Comparison of ENCODE assay signal across 26 cellular contexts in genomic region chr3:72800869-72801268, GRCh38. TPM values are rescaled to one million over a fixed set of nuclear protein-coding genes. Genes with fewer than 3 reads are reported as not detected.
DNase-seq lines count a peak whose midpoint lies in the region; ATAC-seq, FAIRE-seq and TF ChIP-seq lines count a peak whose summit lies in the region.
"Had no signal": no experiment of that assay in that cellular context is flagged by ENCODE, and none has a peak within 500 bp of the region (broad histone marks: within the 10 kb centered on the region; RNA-seq: fewer than 3 reads in every experiment).

No MANE protein-coding gene starts in this region.

- H3K4me1 ChIP-seq in DOHH2 (ENCODE audit: control insufficient read depth, low read length): peaks cover 14% of the 10 kb centered on the region
- H3K4me1 ChIP-seq: right lobe of liver had no signal

- no peaks in the 10 kb centered on the region for H4K20me1 ChIP-seq in DOHH2 (ENCODE audit: control insufficient read depth, insufficient read depth, low read depth, low read length)

- no peaks in the 10 kb centered on the region for H3K27me3 ChIP-seq in DOHH2 (ENCODE audit: control insufficient read depth, low read length)
- H3K27me3 ChIP-seq: brain microvascular endothelial cell, right lobe of liver had no signal

- peaks cover 3% of the 10 kb centered on the region; the same call in 1 of the 2 replicates for H3K36me3 ChIP-seq in DOHH2 (ENCODE audit: control insufficient read depth, low read length)
- H3K36me3 ChIP-seq: brain microvascular endothelial cell, right lobe of liver had no signal

- no peak for TF ChIP-seq POLR2A in GM12892 (IDR thresholded peaks at IDR 0.05; ENCODE audit: low read depth, low read length)

- ATAC-seq in HG02870 (IDR thresholded peaks at IDR 0.05; ENCODE audit: unreplicated experiment) (peak; percentile 82), GM19467 (IDR thresholded peaks at IDR 0.05; ENCODE audit: unreplicated experiment) (no peak)
- peak; percentile 82 for ATAC-seq in activated naive CD8-positive, alpha-beta T cell treated with anti-CD3 and anti-CD28 coated beads, Interleukin-2, amount 50 U/mL, for 24 hours
- ATAC-seq: left ventricle myocardium superior; right lobe of liver; Right ventricle myocardium inferior; stimulated activated memory B cell treated with anti-CD40 and anti-IgM and Interleukin-4, amounts not matched to agents 10 μg/mL and 1 μg/mL and 100 μg/mL, for 72 hours had no signal

- no peak overlapping the region for H3K4me3 ChIP-seq in DOHH2 (ENCODE audit: low read length)
- H3K4me3 ChIP-seq: PC-9, right lobe of liver had no signal

- H3K4me1 Mint-ChIP-seq in activated naive CD8-positive, alpha-beta T cell treated with anti-CD3 and anti-CD28 coated beads, Interleukin-2, amount 50 U/mL, for 24 hours: peaks cover 31% of the 10 kb centered on the region
- H3K4me1 Mint-ChIP-seq in Calu3 (ENCODE audit: low read depth, unreplicated experiment): no peaks in the 10 kb centered on the region
- H3K4me1 Mint-ChIP-seq: stimulated activated memory B cell treated with anti-CD40 and anti-IgM and Interleukin-4, amounts not matched to agents 10 μg/mL and 1 μg/mL and 100 μg/mL, for 72 hours had no signal

- H3F3A ChIP-seq in DOHH2 (ENCODE audit: control insufficient read depth, insufficient read depth): no peaks in the 10 kb centered on the region

- no peak overlapping the region for H3K4me3 Mint-ChIP-seq in activated naive CD8-positive, alpha-beta T cell treated with anti-CD3 and anti-CD28 coated beads, Interleukin-2, amount 50 U/mL, for 24 hours
- H3K4me3 Mint-ChIP-seq in Calu3 (ENCODE audit: low read depth, unreplicated experiment): no peak overlapping the region
- H3K4me3 Mint-ChIP-seq: HFFc6; stimulated activated memory B cell treated with anti-CD40 and anti-IgM and Interleukin-4, amounts not matched to agents 10 μg/mL and 1 μg/mL and 100 μg/mL, for 72 hours had no signal

- H3K27ac Mint-ChIP-seq in activated naive CD8-positive, alpha-beta T cell treated with anti-CD3 and anti-CD28 coated beads, Interleukin-2, amount 50 U/mL, for 24 hours: peak overlapping the region; percentile 54
- no peak overlapping the region for H3K27ac Mint-ChIP-seq in Calu3 (ENCODE audit: unreplicated experiment)
- H3K27ac Mint-ChIP-seq: HFFc6; progenitor cell of endocrine pancreas; stimulated activated memory B cell treated with anti-CD40 and anti-IgM and Interleukin-4, amounts not matched to agents 10 μg/mL and 1 μg/mL and 100 μg/mL, for 72 hours had no signal

- no peaks in the 10 kb centered on the region for H3K9me2 ChIP-seq in DOHH2 (replicated peaks; ENCODE audit: control insufficient read depth, low read length)

- H3K9me3 Mint-ChIP-seq in activated naive CD8-positive, alpha-beta T cell treated with anti-CD3 and anti-CD28 coated beads, Interleukin-2, amount 50 U/mL, for 24 hours: no peaks in the 10 kb centered on the region
- H3K9me3 Mint-ChIP-seq in Calu3 (ENCODE audit: low read depth, unreplicated experiment): no peaks in the 10 kb centered on the region
- H3K9me3 Mint-ChIP-seq: HFFc6; stimulated activated memory B cell treated with anti-CD40 and anti-IgM and Interleukin-4, amounts not matched to agents 10 μg/mL and 1 μg/mL and 100 μg/mL, for 72 hours had no signal

- CTCF ChIA-PET in Calu3 (lab: Charles Lee): interaction anchor here (0.7 kb wide), 1 partner anchor 816 kb away, joined by 3 read pairs; no protein-coding TSS in a partner anchor

- TF ChIP-seq CTCF in DOHH2 (IDR thresholded peaks at IDR 0.05; ENCODE audit: low read depth, low read length, poor library complexity, severe bottlenecking): no peak
- TF ChIP-seq CTCF in Calu3 (IDR thresholded peaks at IDR 0.05; ENCODE audit: unreplicated experiment): no peak

- FAIRE-seq in GM12892 (lab: Jason Lieb, UNC): peak; percentile 74
- FAIRE-seq: keratinocyte, urothelium cell line had no signal

- no peaks in the 10 kb centered on the region for H3K79me2 ChIP-seq in DOHH2 (ENCODE audit: control insufficient read depth, low read length)

- no peaks in the 10 kb centered on the region for H3K9me3 ChIP-seq in DOHH2 (ENCODE audit: control insufficient read depth, insufficient read depth, low read length)
- H3K9me3 ChIP-seq: right lobe of liver had no signal

- no peak overlapping the region for H3K27ac ChIP-seq in DOHH2 (ENCODE audit: low read depth, low read length)
- H3K27ac ChIP-seq: brain microvascular endothelial cell, PC-9, right lobe of liver had no signal

- peaks cover 29% of the 10 kb centered on the region for H3K36me3 Mint-ChIP-seq in activated naive CD8-positive, alpha-beta T cell treated with anti-CD3 and anti-CD28 coated beads, Interleukin-2, amount 50 U/mL, for 24 hours (ENCODE audit: low read depth)
- H3K36me3 Mint-ChIP-seq in Calu3 (ENCODE audit: insufficient read depth, unreplicated experiment): no peaks in the 10 kb centered on the region

- DNase-seq in GM12892 (ENCODE audit: insufficient read length): no peak
- DNase-seq in activated naive CD8-positive, alpha-beta T cell treated with anti-CD3 and anti-CD28 coated beads, Interleukin-2, amount 50 U/mL, for 24 hours: no peak
- DNase-seq in Calu3: no peak
- DNase-seq in GM03348 (ENCODE audit: low spot score): no peak
- DNase-seq: activated CD8-positive, alpha-beta memory T cell treated with anti-CD3 and anti-CD28 coated beads, Interleukin-2, amount 50 U/mL, for 4 hours; amniotic stem cell; brain microvascular endothelial cell; C1 segment of cervical spinal cord; DND-41; head of caudate nucleus; HFFc6; left ventricle myocardium superior; NCI-H1092 treated with DMSO at 0.1 percent for 48 hours; NCI-H1930; NCI-H526 treated with DMSO at 0.1 percent for 48 hours; PC-9; right lobe of liver; stimulated activated CD4-positive, alpha-beta T cell treated with anti-CD3 and anti-CD28 coated beads, Interleukin-2, amount 100 ng/mL, for 48 hours had no signal

- no peaks in the 10 kb centered on the region for H3K27me3 Mint-ChIP-seq in activated naive CD8-positive, alpha-beta T cell treated with anti-CD3 and anti-CD28 coated beads, Interleukin-2, amount 50 U/mL, for 24 hours
- no peaks in the 10 kb centered on the region for H3K27me3 Mint-ChIP-seq in Calu3 (ENCODE audit: unreplicated experiment)
- H3K27me3 Mint-ChIP-seq: progenitor cell of endocrine pancreas; stimulated activated memory B cell treated with anti-CD40 and anti-IgM and Interleukin-4, amounts not matched to agents 10 μg/mL and 1 μg/mL and 100 μg/mL, for 72 hours had no signal

- 0 out of 2 replicates have a peak overlapping the region, but pooled peaks have one; percentile 20 for H3K4me2 ChIP-seq in DOHH2 (ENCODE audit: low read length)
- H3K4me2 ChIP-seq: PC-9 had no signal

- no TSS peak for BruUV-seq in Calu3 (replicated peaks; lab: Mats Ljungman, UMichigan)

- intact Hi-C loops in Calu3 (cut with micrococcal nuclease; ENCODE audit: unreplicated experiment): no loop called here

RNA-seq across cellular contexts. Expression of gene SHQ1, which starts 47.4 kb away (rescaled TPM):
- 14.8 TPM for polyA plus RNA-seq in GM12892 (2012; ENCODE audit: missing spikeins)
- total RNA-seq in Calu3 (2022): 19.4 and 22.3 TPM in 2 replicates
